1 cellular context compared by ENCODE assay signal in the genomic region with DNA sequence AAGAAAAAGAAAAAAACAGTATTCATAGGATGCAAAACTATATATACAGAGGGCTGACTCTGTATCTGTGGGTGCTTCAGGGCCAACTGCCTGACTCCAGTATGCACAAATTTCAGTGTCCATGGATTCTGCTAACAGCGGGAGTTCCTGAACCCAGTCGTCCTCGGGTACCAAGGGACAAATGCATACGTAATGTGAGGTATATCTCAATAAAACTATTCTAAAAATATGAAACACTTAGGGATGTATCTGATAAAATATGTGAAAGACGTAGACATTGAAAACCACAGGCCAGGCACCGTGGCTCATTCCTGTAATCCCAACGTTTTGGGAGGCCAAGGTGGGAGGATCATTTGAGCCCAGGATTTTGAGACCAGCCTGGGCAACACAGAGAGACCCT.
A peak's percentile ranks its signal among the peaks of the same experiment; 100 is the strongest.
TF ChIP-seq lines count a peak whose summit lies in the region.

No MANE protein-coding gene starts in this region.

TF ChIP-seq in K562, 482 proteins besides CTCF, POLR2A, EP300 and RAD21:
- TF ChIP-seq RCOR1 (IDR thresholded peaks at IDR 0.05; ENCODE audit: borderline replicate concordance in 1 of 2, low read depth in 2 of 2, low read length in 2 of 2) (no peak), CBFB (CRISPR knock-in tag; IDR thresholded peaks at IDR 0.05) (no peak), PCBP2 (IDR thresholded peaks at IDR 0.05; ENCODE audit: low read depth, low read length, poor library complexity, severe bottlenecking) (no peak), E2F1 (CRISPR knock-in tag; IDR thresholded peaks at IDR 0.05) (no peak), L3MBTL2 (IDR thresholded peaks at IDR 0.05) (no peak), ZNF175 (CRISPR knock-in tag; IDR thresholded peaks at IDR 0.05; ENCODE audit: low read depth) (no peak), ZNF408 (CRISPR knock-in tag; IDR thresholded peaks at IDR 0.05; ENCODE audit: low read depth) (peak; percentile 72; the same call in 1 of the 2 replicates), CBFA2T3 (IDR thresholded peaks at IDR 0.05) (no peak), MLLT1 (IDR thresholded peaks at IDR 0.05) (peak in 1 of 2 experiments; percentile 39; a peak in 1 of 4 replicates), HDGF (IDR thresholded peaks at IDR 0.05) (no peak), MAZ (CRISPR knock-in tag; conservative IDR thresholded peaks at IDR 0.05 in 1 of 2, IDR thresholded peaks at IDR 0.05 in 1 of 2) (no peak), ZNF830 (CRISPR knock-in tag; IDR thresholded peaks at IDR 0.05) (no peak), ZNF766 (CRISPR knock-in tag; conservative IDR thresholded peaks at IDR 0.05) (no peak), RBM39 (optimal IDR thresholded peaks at IDR 0.05; ENCODE audit: low read depth, low read length) (peak; percentile 59)
- TF ChIP-seq, protein P1, sequence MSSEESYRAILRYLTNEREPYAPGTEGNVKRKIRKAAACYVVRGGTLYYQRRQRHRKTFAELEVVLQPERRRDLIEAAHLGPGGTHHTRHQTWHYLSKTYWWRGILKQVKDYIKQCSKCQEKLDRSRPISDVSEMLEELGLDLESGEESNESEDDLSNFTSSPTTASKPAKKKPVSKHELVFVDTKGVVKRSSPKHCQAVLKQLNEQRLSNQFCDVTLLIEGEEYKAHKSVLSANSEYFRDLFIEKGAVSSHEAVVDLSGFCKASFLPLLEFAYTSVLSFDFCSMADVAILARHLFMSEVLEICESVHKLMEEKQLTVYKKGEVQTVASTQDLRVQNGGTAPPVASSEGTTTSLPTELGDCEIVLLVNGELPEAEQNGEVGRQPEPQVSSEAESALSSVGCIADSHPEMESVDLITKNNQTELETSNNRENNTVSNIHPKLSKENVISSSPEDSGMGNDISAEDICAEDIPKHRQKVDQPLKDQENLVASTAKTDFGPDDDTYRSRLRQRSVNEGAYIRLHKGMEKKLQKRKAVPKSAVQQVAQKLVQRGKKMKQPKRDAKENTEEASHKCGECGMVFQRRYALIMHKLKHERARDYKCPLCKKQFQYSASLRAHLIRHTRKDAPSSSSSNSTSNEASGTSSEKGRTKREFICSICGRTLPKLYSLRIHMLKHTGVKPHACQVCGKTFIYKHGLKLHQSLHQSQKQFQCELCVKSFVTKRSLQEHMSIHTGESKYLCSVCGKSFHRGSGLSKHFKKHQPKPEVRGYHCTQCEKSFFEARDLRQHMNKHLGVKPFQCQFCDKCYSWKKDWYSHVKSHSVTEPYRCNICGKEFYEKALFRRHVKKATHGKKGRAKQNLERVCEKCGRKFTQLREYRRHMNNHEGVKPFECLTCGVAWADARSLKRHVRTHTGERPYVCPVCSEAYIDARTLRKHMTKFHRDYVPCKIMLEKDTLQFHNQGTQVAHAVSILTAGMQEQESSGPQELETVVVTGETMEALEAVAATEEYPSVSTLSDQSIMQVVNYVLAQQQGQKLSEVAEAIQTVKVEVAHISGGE (CRISPR knock-in tag; IDR thresholded peaks at IDR 0.05): peak in 1 of 3 experiments; percentile 53; a peak in 2 of 6 replicates
